ENCODE assay signal across 8 cellular contexts in the genomic region with DNA sequence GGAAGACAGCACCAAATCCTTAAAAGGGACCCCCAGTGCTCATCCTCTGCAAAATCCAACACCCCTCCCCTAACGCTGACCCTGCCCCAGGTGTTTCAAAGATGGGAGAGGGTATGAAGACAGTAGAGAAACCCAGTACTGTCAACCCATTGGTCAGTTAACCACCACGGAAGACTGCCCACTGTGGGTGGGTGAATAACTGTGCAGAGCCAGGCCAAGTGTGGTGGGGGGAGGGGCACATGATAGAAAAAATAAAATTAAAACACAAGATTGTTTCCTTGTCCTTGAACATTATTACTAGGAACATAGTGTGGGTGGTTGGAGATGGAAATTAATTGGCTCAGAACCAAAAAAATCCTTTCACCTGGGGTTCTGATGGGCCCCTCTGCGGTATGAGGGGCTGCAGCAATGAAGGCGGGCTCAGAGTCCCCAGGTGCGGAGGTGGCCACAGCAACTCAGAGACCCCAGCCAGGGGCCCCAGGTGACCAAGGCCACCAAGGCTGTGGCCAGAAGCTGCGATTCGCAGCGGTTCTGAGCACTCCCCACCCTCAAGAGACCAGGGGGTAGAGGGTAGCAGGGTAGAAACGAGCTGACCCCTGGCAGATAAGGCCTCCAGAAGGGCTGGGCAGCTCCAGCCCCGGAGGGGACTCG. TPM values are rescaled to one million over a fixed set of nuclear protein-coding genes. Genes with fewer than 3 reads are reported as not detected.
A peak's percentile ranks its signal among the peaks of the same experiment; 100 is the strongest.
DNase-seq lines count a peak whose midpoint lies in the region; ATAC-seq and TF ChIP-seq lines count a peak whose summit lies in the region.

No MANE protein-coding gene starts in this region.

- no peaks in the 10 kb centered on the region for H3K27me3 ChIP-seq in SJSA1 (replicated peaks)
- no peaks in the 10 kb centered on the region for H3K27me3 ChIP-seq in esophagus muscularis mucosa

- no peak for TF ChIP-seq POLR2A in esophagus muscularis mucosa (IDR thresholded peaks at IDR 0.05; ENCODE audit: low read depth)

- H3K36me3 Mint-ChIP-seq in progenitor cell of endocrine pancreas (ENCODE audit: insufficient read depth), result peaks cover 27% of the 10 kb centered on the region

- TF ChIP-seq EP300 in esophagus muscularis mucosa (IDR thresholded peaks at IDR 0.05), result no peak

- no peaks in the 10 kb centered on the region for H3K27me3 Mint-ChIP-seq in progenitor cell of endocrine pancreas

- peaks cover 51% of the 10 kb centered on the region for H3K36me3 ChIP-seq in SJSA1
- H3K36me3 ChIP-seq in esophagus muscularis mucosa, result peaks cover 23 to 51% (median 45%) of the 10 kb centered on the region in 4 donors

- no peaks in the 10 kb centered on the region for H3K9me3 ChIP-seq in SJSA1 (replicated peaks)
- no peaks in the 10 kb centered on the region for H3K9me3 ChIP-seq in esophagus muscularis mucosa

- peaks cover 47% of the 10 kb centered on the region for H3K4me1 Mint-ChIP-seq in progenitor cell of endocrine pancreas (ENCODE audit: low read depth)

- peak overlapping the region; percentile 96 for H3K27ac Mint-ChIP-seq in progenitor cell of endocrine pancreas

- H3K9me3 Mint-ChIP-seq in progenitor cell of endocrine pancreas (ENCODE audit: low read depth), result no peaks in the 10 kb centered on the region

- TF ChIP-seq CTCF in esophagus muscularis mucosa (IDR thresholded peaks at IDR 0.05) (peak in 1 of 3 experiments; percentile 13), progenitor cell of endocrine pancreas (IDR thresholded peaks at IDR 0.05; ENCODE audit: unreplicated experiment) (no peak)

- 0 out of 2 replicates have a peak overlapping the region, but pooled peaks have one; percentile 16 for H3K27ac ChIP-seq in SJSA1
- peak overlapping the region; percentile 94 to 98 (median 98) for H3K27ac ChIP-seq in esophagus muscularis mucosa (replicated peaks in 1 of 4)

- ATAC-seq in GM18502 (IDR thresholded peaks at IDR 0.05; ENCODE audit: poor library complexity, unreplicated experiment) (no peak), GM18909 (IDR thresholded peaks at IDR 0.05; ENCODE audit: poor library complexity, unreplicated experiment) (no peak)

- H3K4me1 ChIP-seq in SJSA1 (replicated peaks), result peaks cover 45% of the 10 kb centered on the region
- peaks cover 45 to 71% (median 70%) of the 10 kb centered on the region in 4 donors for H3K4me1 ChIP-seq in esophagus muscularis mucosa

- intact Hi-C loops in esophagus muscularis mucosa (cut with DNase I), result loop anchor here (10.0 kb wide), 1 partner anchor 341 kb away; the partner anchor contains the start of gene ZDHHC5

- peak; percentile 38 for DNase-seq in EL
- peak in 1 of 2 experiments; percentile 21 for DNase-seq in SJSA1 (ENCODE audit: low read depth in 1 of 2, low spot score in 2 of 2)
- no peak for DNase-seq in esophagus muscularis mucosa (ENCODE audit: extremely low spot score)
- DNase-seq in progenitor cell of endocrine pancreas (ENCODE audit: low spot score, unreplicated experiment), result no peak
- DNase-seq in HK-2 (ENCODE audit: unreplicated experiment), result no peak
- DNase-seq in middle frontal gyrus (ENCODE audit: extremely low spot score, low spot score), result no peak

- H3K4me3 Mint-ChIP-seq in progenitor cell of endocrine pancreas (ENCODE audit: low read depth), result peak overlapping the region; percentile 90

- H3K4me3 ChIP-seq in SJSA1, result peak overlapping the region; percentile 42
- H3K4me3 ChIP-seq in esophagus muscularis mucosa, result peak overlapping the region; percentile 79 to 91 (median 89)

- WGBS in esophagus muscularis mucosa, result 23% methylated on average over 9 of the region's 11 CpGs

RNA-seq across cellular contexts. Expression of gene TNKS1BP1, which starts 1.1 kb away (rescaled TPM):
- total RNA-seq in SJSA1 (2014; rRNA removed; shearing (Covaris generic)), result 27.1 and 32.1 TPM in 2 replicates
- total RNA-seq in esophagus muscularis mucosa (100 to 1,000 TPM in 3 of 4 donors, 10 to 100 TPM in 1; 93.9 to 215 (median 124) TPM), progenitor cell of endocrine pancreas (99.8 and 108 TPM in 2 replicates)

RNA-seq across cellular contexts. Expression of gene SSRP1, which starts 12.1 kb away (rescaled TPM):
- total RNA-seq in SJSA1 (2014; rRNA removed; shearing (Covaris generic)), result 133 and 186 TPM in 2 replicates
- total RNA-seq in esophagus muscularis mucosa (100 to 1,000 TPM in 1 of 4 donors, 10 to 100 TPM in 3; 74.6 to 101 (median 88.1) TPM), progenitor cell of endocrine pancreas (126 and 131 TPM in 2 replicates)

RNA-seq across cellular contexts. Expression of gene P2RX3, which starts 14.5 kb away (rescaled TPM):
- total RNA-seq in SJSA1 (2014; rRNA removed; shearing (Covaris generic)), result not detected in 2 replicates
- total RNA-seq in esophagus muscularis mucosa (not detected), progenitor cell of endocrine pancreas (not detected in 2 replicates)

RNA-seq across cellular contexts. Expression of gene PRG3, which starts 57.3 kb away (rescaled TPM):
- total RNA-seq in SJSA1 (2014; rRNA removed; shearing (Covaris generic)), result not detected in 2 replicates
- total RNA-seq in esophagus muscularis mucosa (not detected), progenitor cell of endocrine pancreas (not detected in 2 replicates)
